ENCODE assay signal across 31 cellular contexts in the genomic region with DNA sequence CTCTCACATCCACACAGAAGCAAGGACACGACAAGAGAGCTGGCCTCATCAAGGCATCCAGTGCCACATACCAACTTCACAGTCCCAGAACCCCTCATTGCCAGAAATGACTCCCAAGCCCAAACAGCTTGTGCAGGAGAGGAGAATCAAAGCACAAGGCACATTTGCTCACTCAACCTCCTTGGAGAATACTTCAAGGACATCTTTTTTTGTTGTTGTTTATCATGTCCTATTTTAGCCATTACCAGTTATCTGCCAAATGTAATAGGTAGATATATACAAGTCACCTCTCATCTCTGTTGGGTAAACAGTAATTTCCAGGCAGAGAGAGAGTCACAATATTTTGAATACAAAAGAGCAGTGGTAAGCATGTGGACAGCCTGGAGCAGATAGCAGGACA.
"Had no signal": no experiment of that assay in that cellular context is flagged by ENCODE, and none has a peak within 500 bp of the region (broad histone marks: within the 10 kb centered on the region; RNA-seq: fewer than 3 reads in every experiment).

No MANE protein-coding gene starts in this region.

- ATAC-seq: gastroesophageal sphincter; naive thymus-derived CD8-positive, alpha-beta T cell; pancreas; stimulated activated naive CD8-positive, alpha-beta T cell treated with anti-CD3 and anti-CD28 coated beads, Interleukin-15, amount 100 ng/mL, for 72 hours; T-helper 17 cell had no signal

- H3K27ac Mint-ChIP-seq: activated CD4-positive, alpha-beta memory T cell treated with anti-CD3 and anti-CD28 coated beads, Interleukin-2, amount 10 ng/mL, durations not matched to agents 7 days and 5 days; activated CD4-positive, alpha-beta T cell treated with anti-CD3 and anti-CD28 coated beads, Interleukin-2, amount 10 ng/mL, durations not matched to agents 7 days and 5 days; activated naive CD4-positive, alpha-beta T cell treated with anti-CD3 and anti-CD28 coated beads, Interleukin-2, amount 10 ng/mL, durations not matched to agents 7 days and 5 days; activated naive CD8-positive, alpha-beta T cell treated with anti-CD3 and anti-CD28 coated beads, Interleukin-2, amount 10 ng/mL, durations not matched to agents 7 days and 5 days; activated T-cell treated with anti-CD3 and anti-CD28 coated beads, Interleukin-2, amount 50 U/mL, for 24 hours; mesothelial cell of epicardium; T-helper 17 cell had no signal

- DNase-seq: activated CD4-positive, alpha-beta memory T cell treated with anti-CD3 and anti-CD28 coated beads, Interleukin-2, amount 10 ng/mL, durations not matched to agents 7 days and 5 days; activated CD4-positive, alpha-beta T cell treated with anti-CD3 and anti-CD28 coated beads for 1 hour; activated CD4-positive, alpha-beta T cell treated with anti-CD3 and anti-CD28 coated beads, Interleukin-2, amount 10 ng/mL, durations not matched to agents 7 days and 5 days; activated CD8-positive, alpha-beta memory T cell treated with anti-CD3 and anti-CD28 coated beads, Interleukin-2, amount 50 U/mL, for 48 hours; activated gamma-delta T cell; activated naive CD4-positive, alpha-beta T cell treated with anti-CD3 and anti-CD28 coated beads, Interleukin-2, amount 10 ng/mL, durations not matched to agents 7 days and 5 days; activated naive CD8-positive, alpha-beta T cell treated with anti-CD3 and anti-CD28 coated beads, Interleukin-2, amount 10 ng/mL, durations not matched to agents 7 days and 5 days; activated T-cell treated with anti-CD3 and anti-CD28 coated beads, Interleukin-2, amount 50 U/mL, for 24 hours; dermis blood vessel endothelial cell; effector CD8-positive, alpha-beta T cell; islet precursor cell; left ventricle myocardium inferior; naive thymus-derived CD8-positive, alpha-beta T cell; nucleus accumbens; pancreas; spleen; stimulated activated CD4-positive, alpha-beta T cell treated with anti-CD3 and anti-CD28 coated beads, Interleukin-2, amount 100 ng/mL, for 48 hours; stimulated activated naive CD8-positive, alpha-beta T cell treated with anti-CD3 and anti-CD28 coated beads, Interleukin-15, amount 100 ng/mL, for 72 hours; substantia nigra; T-helper 17 cell; T1000; thyroid gland; upper lobe of left lung had no signal

- FAIRE-seq: colon, pancreas had no signal

- H3K9me3 Mint-ChIP-seq: activated CD4-positive, alpha-beta memory T cell treated with anti-CD3 and anti-CD28 coated beads, Interleukin-2, amount 10 ng/mL, durations not matched to agents 7 days and 5 days; activated CD4-positive, alpha-beta T cell treated with anti-CD3 and anti-CD28 coated beads, Interleukin-2, amount 10 ng/mL, durations not matched to agents 7 days and 5 days; activated naive CD4-positive, alpha-beta T cell treated with anti-CD3 and anti-CD28 coated beads, Interleukin-2, amount 10 ng/mL, durations not matched to agents 7 days and 5 days; activated naive CD8-positive, alpha-beta T cell treated with anti-CD3 and anti-CD28 coated beads, Interleukin-2, amount 10 ng/mL, durations not matched to agents 7 days and 5 days; activated T-cell treated with anti-CD3 and anti-CD28 coated beads, Interleukin-2, amount 50 U/mL, for 24 hours; central memory CD8-positive, alpha-beta T cell; mesothelial cell of epicardium; naive thymus-derived CD8-positive, alpha-beta T cell; neural crest cell; stimulated activated naive CD8-positive, alpha-beta T cell treated with anti-CD3 and anti-CD28 coated beads, Interleukin-15, amount 100 ng/mL, for 72 hours had no signal

- H3K27ac ChIP-seq: breast epithelium, gastroesophageal sphincter, hepatocyte, left ventricle myocardium inferior, pancreas, prostate gland, spleen, thyroid gland, upper lobe of left lung had no signal

- H3K4me3 Mint-ChIP-seq: activated CD4-positive, alpha-beta memory T cell treated with anti-CD3 and anti-CD28 coated beads, Interleukin-2, amount 10 ng/mL, durations not matched to agents 7 days and 5 days; activated CD4-positive, alpha-beta T cell treated with anti-CD3 and anti-CD28 coated beads, Interleukin-2, amount 10 ng/mL, durations not matched to agents 7 days and 5 days; activated naive CD4-positive, alpha-beta T cell treated with anti-CD3 and anti-CD28 coated beads, Interleukin-2, amount 10 ng/mL, durations not matched to agents 7 days and 5 days; activated naive CD8-positive, alpha-beta T cell treated with anti-CD3 and anti-CD28 coated beads, Interleukin-2, amount 10 ng/mL, durations not matched to agents 7 days and 5 days; activated T-cell treated with anti-CD3 and anti-CD28 coated beads, Interleukin-2, amount 50 U/mL, for 24 hours; central memory CD8-positive, alpha-beta T cell; mesothelial cell of epicardium; naive thymus-derived CD8-positive, alpha-beta T cell; neural crest cell; stimulated activated naive CD8-positive, alpha-beta T cell treated with anti-CD3 and anti-CD28 coated beads, Interleukin-15, amount 100 ng/mL, for 72 hours; T-helper 17 cell had no signal

- H3K4me1 Mint-ChIP-seq: central memory CD8-positive, alpha-beta T cell; mesothelial cell of epicardium; neural crest cell; stimulated activated naive CD8-positive, alpha-beta T cell treated with anti-CD3 and anti-CD28 coated beads, Interleukin-15, amount 100 ng/mL, for 72 hours; T-helper 17 cell had no signal

- H3K27me3 Mint-ChIP-seq: activated CD4-positive, alpha-beta memory T cell treated with anti-CD3 and anti-CD28 coated beads, Interleukin-2, amount 10 ng/mL, durations not matched to agents 7 days and 5 days; activated CD4-positive, alpha-beta T cell treated with anti-CD3 and anti-CD28 coated beads, Interleukin-2, amount 10 ng/mL, durations not matched to agents 7 days and 5 days; activated naive CD4-positive, alpha-beta T cell treated with anti-CD3 and anti-CD28 coated beads, Interleukin-2, amount 10 ng/mL, durations not matched to agents 7 days and 5 days; activated naive CD8-positive, alpha-beta T cell treated with anti-CD3 and anti-CD28 coated beads, Interleukin-2, amount 10 ng/mL, durations not matched to agents 7 days and 5 days; activated T-cell treated with anti-CD3 and anti-CD28 coated beads, Interleukin-2, amount 50 U/mL, for 24 hours; central memory CD8-positive, alpha-beta T cell; naive thymus-derived CD8-positive, alpha-beta T cell; stimulated activated naive CD8-positive, alpha-beta T cell treated with anti-CD3 and anti-CD28 coated beads, Interleukin-15, amount 100 ng/mL, for 72 hours; T-helper 17 cell had no signal
